In the genomic region with DNA sequence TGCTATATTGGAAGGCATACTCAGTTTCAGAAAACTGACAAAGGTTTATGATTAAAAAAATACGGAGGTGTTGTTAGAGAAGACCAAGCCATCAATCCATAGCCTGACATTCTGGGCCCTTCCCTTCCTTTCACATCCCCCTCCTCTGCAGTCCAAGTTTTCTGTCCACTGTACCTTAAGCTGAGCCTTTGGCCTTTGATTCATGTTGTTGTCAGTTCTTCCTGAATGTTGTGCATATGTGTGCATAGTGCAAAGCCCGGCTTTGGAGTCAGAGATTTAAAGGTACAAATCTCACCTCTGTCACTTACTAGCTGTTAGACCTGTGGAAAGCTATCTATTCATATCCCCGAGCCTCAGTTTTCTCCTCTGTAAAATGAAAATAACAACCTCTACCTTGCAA, we compare ENCODE assay signal across 28 cellular contexts.
"Had no signal": no experiment of that assay in that cellular context is flagged by ENCODE, and none has a peak within 500 bp of the region (broad histone marks: within the 10 kb centered on the region; RNA-seq: fewer than 3 reads in every experiment).

No MANE protein-coding gene starts in this region.

- H3K4me3 Mint-ChIP-seq: activated CD4-positive, alpha-beta memory T cell treated with anti-CD3 and anti-CD28 coated beads for 36 hours; activated naive CD8-positive, alpha-beta T cell treated with anti-CD3 and anti-CD28 coated beads, Interleukin-2, amount 50 U/mL, for 24 hours; activated T-cell treated with anti-CD3 and anti-CD28 coated beads, Interleukin-2, amount 50 U/mL, for 4 hours; T-helper 17 cell; WTC11 had no signal

- DNase-seq: activated CD4-positive, alpha-beta memory T cell treated with anti-CD3 and anti-CD28 coated beads for 36 hours; activated CD4-positive, alpha-beta T cell treated with anti-CD3 and anti-CD28 coated beads for 48 hours; activated CD4-positive, CD25-positive, alpha-beta regulatory T cell treated with anti-CD3 and anti-CD28 coated beads, Interleukin-2, amount 50 U/mL, for 72 hours; activated CD8-positive, alpha-beta memory T cell treated with anti-CD3 and anti-CD28 coated beads for 24 hours; activated effector memory CD4-positive, alpha-beta T cell treated with anti-CD3 and anti-CD28 coated beads, Interleukin-2, amount 50 U/mL, for 16 hours; activated naive CD4-positive, alpha-beta T cell treated with Interleukin-2 at 50 U/mL for 16 hours; activated naive CD8-positive, alpha-beta T cell treated with anti-CD3 and anti-CD28 coated beads, Interleukin-2, amount 50 U/mL, for 24 hours; activated T-cell treated with anti-CD3 and anti-CD28 coated beads, Interleukin-2, amount 50 U/mL, for 4 hours; amniotic stem cell; MG63; MV-4-11; NCI-H1092 treated with DMSO at 0.1 percent for 48 hours; NCI-H1417 treated with DMSO at 0.1 percent for 48 hours; NCI-H1694; NCI-H2029; NCI-H2107; NCI-H226; NCI-H526; NCI-H774; NK-92 treated with Interleukin-12 subunit alpha and Interleukin-12 subunit beta, amount 100 ng/mL, for 24 hours; Peyer's patch; Right ventricle myocardium superior; T-helper 17 cell; T-helper 9 cell had no signal

- H3K9me3 ChIP-seq: MG63, Peyer's patch, SJSA1 had no signal

- H3K4me1 Mint-ChIP-seq: activated naive CD8-positive, alpha-beta T cell treated with anti-CD3 and anti-CD28 coated beads, Interleukin-2, amount 50 U/mL, for 24 hours had no signal

- H3K36me3 ChIP-seq: MG63, Peyer's patch, SJSA1 had no signal

- H3K27me3 ChIP-seq: MG63, Peyer's patch, SJSA1 had no signal

- H3K4me1 ChIP-seq: Peyer's patch had no signal

- H3K36me3 Mint-ChIP-seq: activated CD4-positive, alpha-beta memory T cell treated with anti-CD3 and anti-CD28 coated beads for 36 hours; activated naive CD4-positive, alpha-beta T cell treated with anti-CD3 and anti-CD28 coated beads, Interleukin-2, amount 50 U/mL, for 72 hours; WTC11 had no signal

- H3K27ac ChIP-seq: Peyer's patch, RWPE1 had no signal

- H3K27ac Mint-ChIP-seq: activated CD4-positive, alpha-beta memory T cell treated with anti-CD3 and anti-CD28 coated beads for 36 hours; activated naive CD4-positive, alpha-beta T cell treated with anti-CD3 and anti-CD28 coated beads, Interleukin-2, amount 50 U/mL, for 72 hours; activated naive CD8-positive, alpha-beta T cell treated with anti-CD3 and anti-CD28 coated beads, Interleukin-2, amount 50 U/mL, for 24 hours; T-helper 17 cell had no signal

- ATAC-seq: activated naive CD4-positive, alpha-beta T cell treated with anti-CD3 and anti-CD28 coated beads, Interleukin-2, amount 50 U/mL, for 72 hours; activated naive CD8-positive, alpha-beta T cell treated with anti-CD3 and anti-CD28 coated beads, Interleukin-2, amount 50 U/mL, for 24 hours; activated T-cell treated with anti-CD3 and anti-CD28 coated beads, Interleukin-2, amount 50 U/mL, for 4 hours; T-helper 17 cell had no signal

- H3K4me3 ChIP-seq: MG63, Peyer's patch, SJSA1 had no signal

- H3K9me3 Mint-ChIP-seq: activated naive CD4-positive, alpha-beta T cell treated with anti-CD3 and anti-CD28 coated beads, Interleukin-2, amount 50 U/mL, for 72 hours; activated naive CD8-positive, alpha-beta T cell treated with anti-CD3 and anti-CD28 coated beads, Interleukin-2, amount 50 U/mL, for 24 hours had no signal
